Comparison of ENCODE assay signal across 24 cellular contexts in genomic region chr10:132910901-132911711, GRCh38. TPM values are rescaled to one million over a fixed set of nuclear protein-coding genes. Genes with fewer than 3 reads are reported as not detected.
DNase-seq lines count a peak whose midpoint lies in the region; TF ChIP-seq lines count a peak whose summit lies in the region.
"Had no signal": no experiment of that assay in that cellular context is flagged by ENCODE, and none has a peak within 500 bp of the region (broad histone marks: within the 10 kb centered on the region; RNA-seq: fewer than 3 reads in every experiment).

No MANE protein-coding gene starts in this region.

- H3K4me1 ChIP-seq in GM23248 (ENCODE audit: insufficient read depth) (no peaks in the 10 kb centered on the region), neural progenitor cell (peaks cover 5% of the 10 kb centered on the region)
- H3K4me1 ChIP-seq: tibial artery had no signal

- H3K4me3 Mint-ChIP-seq in neural progenitor cell (no peak overlapping the region), glutamatergic neuron (ENCODE audit: unreplicated experiment) (no peak overlapping the region)
- H3K4me3 Mint-ChIP-seq: activated naive CD8-positive, alpha-beta T cell; natural killer cell; T-helper 2 cell treated with Interferon-gamma antibody and Interleukin-4, amounts not matched to agents 5 μg/mL and 100 μg/mL, for 36 hours had no signal

- TF ChIP-seq CTCF in AG10803 (conservative IDR thresholded peaks at IDR 0.05; ENCODE audit: low read length) (no peak), dorsolateral prefrontal cortex (IDR thresholded peaks at IDR 0.05 in 54 of 56, conservative IDR thresholded peaks at IDR 0.05 in 2 of 56; ENCODE audit: low read depth in 1 of 56, partially characterized antibody in 56 of 56) (no peak), neural progenitor cell (IDR thresholded peaks at IDR 0.05) (no peak), glutamatergic neuron (IDR thresholded peaks at IDR 0.05; ENCODE audit: partially characterized antibody, unreplicated experiment) (no peak)

- H3K79me2 ChIP-seq in GM23248 (ENCODE audit: insufficient read depth), result no peaks in the 10 kb centered on the region
- no peaks in the 10 kb centered on the region for H3K79me2 ChIP-seq in neural progenitor cell (ENCODE audit: low read depth)

- H3K9me3 Mint-ChIP-seq in neural progenitor cell (no peaks in the 10 kb centered on the region), glutamatergic neuron (ENCODE audit: unreplicated experiment) (no peaks in the 10 kb centered on the region)
- H3K9me3 Mint-ChIP-seq: IgD-negative memory B cell; natural killer cell; T-helper 2 cell treated with Interferon-gamma antibody and Interleukin-4, amounts not matched to agents 5 μg/mL and 100 μg/mL, for 36 hours had no signal

- H3K9me3 ChIP-seq in GM23248 (ENCODE audit: low read depth) (no peaks in the 10 kb centered on the region), neural progenitor cell (ENCODE audit: low read depth) (no peaks in the 10 kb centered on the region)
- H3K9me3 ChIP-seq: SK-N-SH had no signal

- H3K27me3 ChIP-seq in GM23248 (replicated peaks; ENCODE audit: insufficient read depth), result no peaks in the 10 kb centered on the region
- no peaks in the 10 kb centered on the region for H3K27me3 ChIP-seq in dorsolateral prefrontal cortex
- no peaks in the 10 kb centered on the region for H3K27me3 ChIP-seq in neural progenitor cell

- 19 to 25% methylated on average over 30 to 32 of the region's 34 CpGs for WGBS in GM23248 (ENCODE audit: low coverage in 1 of 2, low lambda C conversion rate in 2 of 2, missing lambda C conversion rate in 2 of 2), 2 experiments

- no peak overlapping the region for H3K4me3 ChIP-seq in AG10803 (ENCODE audit: low read length)
- no peak overlapping the region for H3K4me3 ChIP-seq in GM23248
- no peak overlapping the region for H3K4me3 ChIP-seq in dorsolateral prefrontal cortex
- H3K4me3 ChIP-seq in neural progenitor cell, result no peak overlapping the region
- H3K4me3 ChIP-seq: PC-9, tibial artery had no signal

- H3K36me3 ChIP-seq in GM23248 (ENCODE audit: low read depth) (no peaks in the 10 kb centered on the region), neural progenitor cell (no peaks in the 10 kb centered on the region)
- H3K36me3 ChIP-seq: tibial artery had no signal

- H3K9ac ChIP-seq in GM23248 (no peak overlapping the region), neural progenitor cell (no peak overlapping the region)
- H3K9ac ChIP-seq: SK-N-SH had no signal

- no peak overlapping the region for H2AFZ ChIP-seq in GM23248
- H2AFZ ChIP-seq in neural progenitor cell (replicated peaks), result no peak overlapping the region
- H2AFZ ChIP-seq: PC-9 had no signal

- DNase-seq in AG10803 (ENCODE audit: low read depth), result peak; percentile 14
- DNase-seq in GM23248, result peak; percentile 41
- peak in 6 of 10 donors; percentile 12 to 48 (median 35) for DNase-seq in dorsolateral prefrontal cortex
- no peak for DNase-seq in neural progenitor cell (ENCODE audit: low spot score)
- no peak for DNase-seq in occipital lobe (lab: John Stamatoyannopoulos, UW)
- DNase-seq in NCI-H2227 treated with DMSO at 0.1 percent for 48 hours (lab: John Stamatoyannopoulos, UW), result no peak
- no peak for DNase-seq in NCI-H1436 (lab: John Stamatoyannopoulos, UW)
- DNase-seq in glutamatergic neuron, result no peak
- DNase-seq: activated CD4-positive, CD25-positive, alpha-beta regulatory T cell; activated T-cell treated with anti-CD3 and anti-CD28 coated beads, Interleukin-2, amount 50 U/mL, for 48 hours; DND-41; HCEC 1CT; hippocampal formation; islet precursor cell; mesenchymal stem cell; natural killer cell; PC-9; SK-N-SH; stimulated activated CD4-positive, alpha-beta T cell treated with anti-CD3 and anti-CD28 coated beads, Interleukin-15, amount 100 ng/mL, for 24 hours had no signal

- no peaks in the 10 kb centered on the region for H3K9me2 ChIP-seq in GM23248 (ENCODE audit: insufficient read depth)
- H3K9me2 ChIP-seq: SK-N-SH had no signal

- H4K20me1 ChIP-seq in GM23248 (ENCODE audit: insufficient read depth) (no peaks in the 10 kb centered on the region), neural progenitor cell (ENCODE audit: low read depth) (no peaks in the 10 kb centered on the region)

- H3K36me3 Mint-ChIP-seq in neural progenitor cell (no peaks in the 10 kb centered on the region), glutamatergic neuron (ENCODE audit: unreplicated experiment) (no peaks in the 10 kb centered on the region)
- H3K36me3 Mint-ChIP-seq: activated naive CD8-positive, alpha-beta T cell; IgD-negative memory B cell; natural killer cell had no signal

- H3K27ac Mint-ChIP-seq in neural progenitor cell (peak overlapping the region; percentile 33), glutamatergic neuron (ENCODE audit: unreplicated experiment) (no peak overlapping the region)
- H3K27ac Mint-ChIP-seq: activated naive CD8-positive, alpha-beta T cell; IgD-negative memory B cell; natural killer cell; T-helper 2 cell treated with Interferon-gamma antibody and Interleukin-4, amounts not matched to agents 5 μg/mL and 100 μg/mL, for 36 hours had no signal

- no peak overlapping the region for H3K27ac ChIP-seq in GM23248
- H3K27ac ChIP-seq in dorsolateral prefrontal cortex, result peak overlapping the region in 10 of 59 donors; percentile 12 to 56 (median 26)
- no peak overlapping the region for H3K27ac ChIP-seq in neural progenitor cell
- H3K27ac ChIP-seq: HL-60, PC-9, tibial artery had no signal

- H3K4me2 ChIP-seq in GM23248 (ENCODE audit: unreplicated experiment) (no peak overlapping the region), neural progenitor cell (no peak overlapping the region)
- H3K4me2 ChIP-seq: PC-9, SK-N-SH had no signal

- in situ Hi-C loops in GM23248 (cut with MboI), result no loop called here

- peaks cover 11% of the 10 kb centered on the region for H3K4me1 Mint-ChIP-seq in neural progenitor cell
- peaks cover 2% of the 10 kb centered on the region for H3K4me1 Mint-ChIP-seq in glutamatergic neuron (ENCODE audit: low read depth, unreplicated experiment)
- H3K4me1 Mint-ChIP-seq: natural killer cell had no signal

- intact Hi-C loops in dorsolateral prefrontal cortex (cut with DNase I), result no loop called here

- H3K27me3 Mint-ChIP-seq in neural progenitor cell (ENCODE audit: insufficient read depth, low read depth), result peaks cover 2% of the 10 kb centered on the region
- peaks cover 3% of the 10 kb centered on the region for H3K27me3 Mint-ChIP-seq in glutamatergic neuron (ENCODE audit: unreplicated experiment)
- H3K27me3 Mint-ChIP-seq: activated naive CD8-positive, alpha-beta T cell had no signal

- no peaks in the 10 kb centered on the region for H3F3A ChIP-seq in GM23248 (ENCODE audit: insufficient read depth)
- no peaks in the 10 kb centered on the region for H3F3A ChIP-seq in neural progenitor cell (ENCODE audit: low read depth)

RNA-seq across cellular contexts. Expression of gene CFAP46, which starts 31.3 kb away (rescaled TPM):
- total RNA-seq in GM23248 (2014; rRNA removed; shearing (Covaris generic)), result 0.22 TPM in 1 of 2 replicates, not detected in the other
- polyA plus RNA-seq in GM23248 (2016; fragmentation: Nextera tagmentation; extraction: Ambion mirVana), result 0.20 and 0.33 TPM in 2 replicates
- total RNA-seq in dorsolateral prefrontal cortex, result 10 to 100 TPM in 114 of 120 experiments, 1 to 10 TPM in 6; 7.4 to 31.9 (median 17.0) TPM
- total RNA-seq in neural progenitor cell (ENCODE audit: low replicate concordance), result 1.6 and 4.6 TPM in 2 replicates
- 1.9 TPM for total RNA-seq in occipital lobe
- total RNA-seq in glutamatergic neuron (ENCODE audit: unreplicated experiment), result 5.2 TPM
- total RNA-seq: PC-9 had no signal
- polyA plus RNA-seq: IgD-negative memory B cell had no signal

Comparison
In these comparisons a context has a peak if more than half of its experiments do, and no peak if none do; other contexts are left out.
1. DNase-seq: peak in AG10803 (single experiment), GM23248 (single experiment) and dorsolateral prefrontal cortex (6 of 10); none in neural progenitor cell (single experiment), occipital lobe (single experiment), NCI-H2227 treated with DMSO at 0.1 percent for 48 hours (single experiment), NCI-H1436 (single experiment) and glutamatergic neuron (single experiment).